In genomic region chr11:125180413-125181305, GRCh38 we compare ENCODE assay signal across 13 cellular contexts. TPM values are rescaled to one million over a fixed set of nuclear protein-coding genes. Genes with fewer than 3 reads are reported as not detected.
DNase-seq lines count a peak whose midpoint lies in the region; ATAC-seq, FAIRE-seq and TF ChIP-seq lines count a peak whose summit lies in the region.
"Had no signal": no experiment of that assay in that cellular context is flagged by ENCODE, and none has a peak within 500 bp of the region (broad histone marks: within the 10 kb centered on the region; RNA-seq: fewer than 3 reads in every experiment).

No MANE protein-coding gene starts in this region.

- intact Hi-C loops in activated naive CD4-positive, alpha-beta T cell treated with anti-CD3 and anti-CD28 coated beads for 36 hours (cut with micrococcal nuclease), result no loop called here

- CTCF ChIA-PET in activated naive CD4-positive, alpha-beta T cell treated with anti-CD3 and anti-CD28 coated beads for 36 hours (lab: Charles Lee), result interaction anchor here (0.9 kb wide), 1 partner anchor 16 kb away, joined by 3 read pairs; the partner anchor contains the start of gene PKNOX2

- DNase-seq in M059J (ENCODE audit: low read depth) (peak; percentile 48), left kidney (ENCODE audit: low read depth, low spot score) (peak; percentile 49), H4 (ENCODE audit: low spot score) (no peak), GM12892 (ENCODE audit: insufficient read length) (no peak)
- DNase-seq in activated naive CD4-positive, alpha-beta T cell treated with anti-CD3 and anti-CD28 coated beads for 36 hours, result no peak
- DNase-seq: activated CD8-positive, alpha-beta T cell treated with anti-CD3 and anti-CD28 coated beads for 36 hours; adrenal gland; DND-41; MV-4-11; NCI-H69 had no signal

- no peak overlapping the region for H3K4me3 Mint-ChIP-seq in activated naive CD4-positive, alpha-beta T cell treated with anti-CD3 and anti-CD28 coated beads for 36 hours
- H3K4me3 Mint-ChIP-seq: activated CD8-positive, alpha-beta T cell treated with anti-CD3 and anti-CD28 coated beads for 36 hours had no signal

- H3K27me3 Mint-ChIP-seq in activated naive CD4-positive, alpha-beta T cell treated with anti-CD3 and anti-CD28 coated beads for 36 hours (ENCODE audit: low read depth), result peaks cover 33% of the 10 kb centered on the region

- no peaks in the 10 kb centered on the region for H3K4me1 Mint-ChIP-seq in activated naive CD4-positive, alpha-beta T cell treated with anti-CD3 and anti-CD28 coated beads for 36 hours (ENCODE audit: low read depth)

- H3K36me3 Mint-ChIP-seq in activated naive CD4-positive, alpha-beta T cell treated with anti-CD3 and anti-CD28 coated beads for 36 hours (ENCODE audit: low read depth), result no peaks in the 10 kb centered on the region

- no peak for TF ChIP-seq POLR2A in GM12892 (IDR thresholded peaks at IDR 0.05; ENCODE audit: low read depth, low read length)

- no peak overlapping the region for H3K27ac Mint-ChIP-seq in activated naive CD4-positive, alpha-beta T cell treated with anti-CD3 and anti-CD28 coated beads for 36 hours
- H3K27ac Mint-ChIP-seq: activated CD8-positive, alpha-beta T cell treated with anti-CD3 and anti-CD28 coated beads for 36 hours had no signal

- no peaks in the 10 kb centered on the region for H3K9me3 Mint-ChIP-seq in activated naive CD4-positive, alpha-beta T cell treated with anti-CD3 and anti-CD28 coated beads for 36 hours
- H3K9me3 Mint-ChIP-seq: activated CD8-positive, alpha-beta T cell treated with anti-CD3 and anti-CD28 coated beads for 36 hours had no signal

- peak; percentile 71 for ATAC-seq in GM18867 (IDR thresholded peaks at IDR 0.05; ENCODE audit: unreplicated experiment)
- peak; percentile 61 for ATAC-seq in HG02642 (IDR thresholded peaks at IDR 0.05; ENCODE audit: poor library complexity, unreplicated experiment)
- no peak for ATAC-seq in HG03469 (IDR thresholded peaks at IDR 0.05; ENCODE audit: unreplicated experiment)
- ATAC-seq: activated CD8-positive, alpha-beta T cell treated with anti-CD3 and anti-CD28 coated beads for 36 hours had no signal

- FAIRE-seq in GM12892 (lab: Jason Lieb, UNC), result no peak

RNA-seq across cellular contexts. Expression of gene PKNOX2, which starts 16.1 kb away (rescaled TPM):
- total RNA-seq in M059J (2014; rRNA removed; shearing (Covaris generic)), result not detected in 2 replicates
- total RNA-seq in activated naive CD4-positive, alpha-beta T cell treated with anti-CD3 and anti-CD28 coated beads for 36 hours, result not detected
- total RNA-seq in H4 (2014; rRNA removed; shearing (Covaris generic)), result 0.04 and 0.10 TPM in 2 replicates
- polyA plus RNA-seq in GM12892 (2012; ENCODE audit: missing spikeins), result not detected
- total RNA-seq: activated CD8-positive, alpha-beta T cell treated with anti-CD3 and anti-CD28 coated beads for 36 hours had no signal

Comparison
In these comparisons a context has a peak if more than half of its experiments do, and no peak if none do; other contexts are left out.
1. DNase-seq: peak in M059J (single experiment) and left kidney (single experiment); none in activated naive CD4-positive, alpha-beta T cell treated with anti-CD3 and anti-CD28 coated beads for 36 hours (single experiment), H4 (single experiment) and GM12892 (single experiment).